In the genomic region with DNA sequence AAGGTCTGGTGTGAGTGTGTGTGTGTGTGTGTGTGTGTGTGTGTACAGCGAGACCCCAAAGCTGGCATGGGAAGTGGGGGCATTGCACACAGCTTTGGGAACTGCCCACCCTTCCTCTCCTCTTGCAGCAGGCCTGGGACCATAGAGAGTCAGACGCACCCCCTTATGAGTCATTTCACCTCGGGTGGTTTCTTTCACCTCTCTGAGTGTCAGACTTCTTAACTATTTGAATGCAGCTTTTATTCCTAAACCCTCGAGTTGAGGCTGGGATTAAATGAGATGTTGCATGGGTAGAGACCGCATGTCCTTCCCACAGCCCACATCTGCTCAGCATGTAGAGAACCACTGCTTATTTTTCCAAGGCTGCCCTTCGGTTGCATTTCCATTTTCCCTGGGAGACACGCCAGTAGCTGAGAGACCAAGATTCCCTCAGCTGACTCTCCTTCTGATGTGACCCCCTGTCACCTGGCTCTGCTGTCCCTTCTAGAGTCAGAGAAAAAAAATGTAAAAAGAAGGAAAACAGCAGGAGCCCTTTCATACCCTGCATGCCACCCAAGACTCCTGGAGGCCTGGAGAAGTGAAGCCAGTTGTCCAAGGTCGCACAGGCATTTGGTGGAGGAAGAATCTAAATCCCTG, we compare ENCODE assay signal across 9 cellular contexts.
DNase-seq lines count a peak whose midpoint lies in the region; ATAC-seq and TF ChIP-seq lines count a peak whose summit lies in the region.
"Had no signal": no experiment of that assay in that cellular context is flagged by ENCODE, and none has a peak within 500 bp of the region (broad histone marks: within the 10 kb centered on the region; RNA-seq: fewer than 3 reads in every experiment).

No MANE protein-coding gene starts in this region.

- no peaks in the 10 kb centered on the region for H3K9me3 Mint-ChIP-seq in nephron
- H3K9me3 Mint-ChIP-seq in CD8-positive, alpha-beta T cell = no peaks in the 10 kb centered on the region

- H3K79me2 ChIP-seq in SK-N-SH (ENCODE audit: insufficient read depth) = no peaks in the 10 kb centered on the region

- H3K9me2 ChIP-seq in SK-N-SH = no peaks in the 10 kb centered on the region

- TF ChIP-seq EP300 in SK-N-SH (IDR thresholded peaks at IDR 0.05; ENCODE audit: borderline replicate concordance in 1 of 2, low read depth in 1 of 2, low read length in 1 of 2) = no peak

- no peak for TF ChIP-seq CTCF in GM10248 (IDR thresholded peaks at IDR 0.05; ENCODE audit: control extremely low read depth, extremely low read depth, low read depth, missing control alignments)
- no peak for TF ChIP-seq CTCF in SK-N-SH (IDR thresholded peaks at IDR 0.05)
- no peak for TF ChIP-seq CTCF in nephron (IDR thresholded peaks at IDR 0.05; ENCODE audit: unreplicated experiment in 3 of 3)
- no peak for TF ChIP-seq CTCF in CD8-positive, alpha-beta T cell (IDR thresholded peaks at IDR 0.05)

- WGBS in SK-N-SH (ENCODE audit: low lambda C conversion rate) = 64% methylated on average over 8 of the region's 8 CpGs

- no peak for ATAC-seq in GM21576 (IDR thresholded peaks at IDR 0.05; ENCODE audit: unreplicated experiment)
- no peak for ATAC-seq in CD8-positive, alpha-beta T cell

- no peak overlapping the region for H3K4me3 ChIP-seq in SK-N-SH (ENCODE audit: low read depth in 2 of 2, low read length in 1 of 2)
- no peak overlapping the region for H3K4me3 ChIP-seq in CD8-positive, alpha-beta T cell (ENCODE audit: low read depth, low read length)
- H3K4me3 ChIP-seq: colonic mucosa had no signal

- intact Hi-C loops in CD8-positive, alpha-beta T cell (cut with DNase I, micrococcal nuclease) = no loop called here

- CTCF ChIA-PET in GM10248 (lab: Yijun Ruan, JAX) = interaction anchor here (1.2 kb wide), 1 partner anchor 19 kb away, joined by 3 read pairs; no protein-coding TSS in a partner anchor
- CTCF ChIA-PET in SK-N-SH (lab: Yijun Ruan, JAX) = interaction anchor here (1.2 kb wide), 1 partner anchor 18 kb away, joined by 6 read pairs; no protein-coding TSS in a partner anchor
- CTCF ChIA-PET in CD8-positive, alpha-beta T cell (lab: Charles Lee) = no interaction called here

- H3F3A ChIP-seq in SK-N-SH (replicated peaks; ENCODE audit: insufficient read depth) = peaks cover 7% of the 10 kb centered on the region

- H4K20me1 ChIP-seq in SK-N-SH (ENCODE audit: insufficient read depth) = no peaks in the 10 kb centered on the region

- no peak for TF ChIP-seq RAD21 in SK-N-SH (IDR thresholded peaks at IDR 0.05; ENCODE audit: low read length)

- POLR2A ChIA-PET in GM10248 (lab: Yijun Ruan, JAX) = interaction anchor here (0.6 kb wide), 1 partner anchor 245 kb away, joined by 3 read pairs; no protein-coding TSS in a partner anchor
- POLR2A ChIA-PET in SK-N-SH (lab: Yijun Ruan, JAX) = no interaction called here
- POLR2A ChIA-PET in CD8-positive, alpha-beta T cell (lab: Charles Lee) = no interaction called here

- H3K9ac ChIP-seq in SK-N-SH = no peak overlapping the region

- H3K4me1 Mint-ChIP-seq in nephron = peaks cover 59% of the 10 kb centered on the region
- H3K4me1 Mint-ChIP-seq in CD8-positive, alpha-beta T cell (ENCODE audit: low read depth) = peaks cover 19% of the 10 kb centered on the region

- 0 out of 2 replicates have a peak overlapping the region, but pooled peaks have one; percentile 1 for H3K4me2 ChIP-seq in SK-N-SH

- no peaks in the 10 kb centered on the region for H3K27me3 ChIP-seq in SK-N-SH (ENCODE audit: insufficient read depth)
- H3K27me3 ChIP-seq in CD8-positive, alpha-beta T cell (ENCODE audit: insufficient read depth, low read length) = peaks cover 3% of the 10 kb centered on the region
- H3K27me3 ChIP-seq: colonic mucosa had no signal

- no peaks in the 10 kb centered on the region for H3K36me3 Mint-ChIP-seq in nephron (ENCODE audit: low read depth)
- no peaks in the 10 kb centered on the region for H3K36me3 Mint-ChIP-seq in CD8-positive, alpha-beta T cell

- peak overlapping the region; percentile 81 to 90 (median 83) for H3K27ac Mint-ChIP-seq in nephron
- no peak overlapping the region for H3K27ac Mint-ChIP-seq in CD8-positive, alpha-beta T cell

- peaks cover 23 to 36% of the 10 kb centered on the region in 2 experiments; a peak in 3 of 4 replicates for H3K4me1 ChIP-seq in SK-N-SH (ENCODE audit: control insufficient read depth in 1 of 2, insufficient read depth in 2 of 2, low read depth in 1 of 2, low read length in 1 of 2)
- peaks cover 6% of the 10 kb centered on the region for H3K4me1 ChIP-seq in CD8-positive, alpha-beta T cell (ENCODE audit: insufficient read depth, low read length)
- H3K4me1 ChIP-seq: colonic mucosa had no signal

- no peaks in the 10 kb centered on the region for H3K9me3 ChIP-seq in SK-N-SH
- H3K9me3 ChIP-seq in CD8-positive, alpha-beta T cell (ENCODE audit: low read length) = no peaks in the 10 kb centered on the region
- H3K9me3 ChIP-seq: colonic mucosa had no signal

- H3K4me3 Mint-ChIP-seq in nephron = peak overlapping the region in 1 of 3 experiments; percentile 17
- H3K4me3 Mint-ChIP-seq in CD8-positive, alpha-beta T cell = no peak overlapping the region

- no peaks in the 10 kb centered on the region for H3K27me3 Mint-ChIP-seq in nephron (ENCODE audit: low read depth)
- H3K27me3 Mint-ChIP-seq in CD8-positive, alpha-beta T cell (ENCODE audit: low read depth) = peaks cover 45% of the 10 kb centered on the region

- DNase-seq in GM10248 (ENCODE audit: extremely low spot score) (peak; percentile 62), HCEC 1CT (peak; percentile 54), SK-N-SH (no peak), AML-193 (lab: John Stamatoyannopoulos, UW) (no peak), NCI-H1092 (lab: John Stamatoyannopoulos, UW) (no peak)
- no peak for DNase-seq in CD8-positive, alpha-beta T cell
- DNase-seq: colonic mucosa had no signal

- no peak overlapping the region for H2AFZ ChIP-seq in SK-N-SH (ENCODE audit: low read depth)

- no peak overlapping the region for H3K27ac ChIP-seq in SK-N-SH (ENCODE audit: low read depth in 2 of 2, low read length in 1 of 2)
- H3K27ac ChIP-seq in CD8-positive, alpha-beta T cell (ENCODE audit: low read depth, low read length) = no peak overlapping the region
- H3K27ac ChIP-seq: colonic mucosa had no signal

- H3K36me3 ChIP-seq in SK-N-SH (replicated peaks in 1 of 2; ENCODE audit: control insufficient read depth in 1 of 2, insufficient read depth in 2 of 2, low read length in 1 of 2) = no peaks in the 10 kb centered on the region
- H3K36me3 ChIP-seq in CD8-positive, alpha-beta T cell (ENCODE audit: insufficient read depth, low read length) = no peaks in the 10 kb centered on the region
- H3K36me3 ChIP-seq: colonic mucosa had no signal

TF ChIP-seq in SK-N-SH, 30 proteins besides CTCF, POLR2A, EP300 and RAD21:
- TF ChIP-seq, protein P1, sequence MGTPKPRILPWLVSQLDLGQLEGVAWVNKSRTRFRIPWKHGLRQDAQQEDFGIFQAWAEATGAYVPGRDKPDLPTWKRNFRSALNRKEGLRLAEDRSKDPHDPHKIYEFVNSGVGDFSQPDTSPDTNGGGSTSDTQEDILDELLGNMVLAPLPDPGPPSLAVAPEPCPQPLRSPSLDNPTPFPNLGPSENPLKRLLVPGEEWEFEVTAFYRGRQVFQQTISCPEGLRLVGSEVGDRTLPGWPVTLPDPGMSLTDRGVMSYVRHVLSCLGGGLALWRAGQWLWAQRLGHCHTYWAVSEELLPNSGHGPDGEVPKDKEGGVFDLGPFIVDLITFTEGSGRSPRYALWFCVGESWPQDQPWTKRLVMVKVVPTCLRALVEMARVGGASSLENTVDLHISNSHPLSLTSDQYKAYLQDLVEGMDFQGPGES (IDR thresholded peaks at IDR 0.05; ENCODE audit: low read depth, low read length) = no peak
- TF ChIP-seq RXRA (IDR thresholded peaks at IDR 0.05; ENCODE audit: borderline replicate concordance, low read depth) (no peak), SIN3A (IDR thresholded peaks at IDR 0.05; ENCODE audit: borderline replicate concordance, low read depth, low read length) (no peak), YY1 (IDR thresholded peaks at IDR 0.05; ENCODE audit: low read depth) (no peak)

Comparison
In these comparisons a context has a peak if more than half of its experiments do, and no peak if none do; other contexts are left out.
1. DNase-seq: peak in GM10248 (single experiment) and HCEC 1CT (single experiment); none in SK-N-SH (single experiment), AML-193 (0 of 2), NCI-H1092 (single experiment) and CD8-positive, alpha-beta T cell (0 of 7).